In the genomic region with DNA sequence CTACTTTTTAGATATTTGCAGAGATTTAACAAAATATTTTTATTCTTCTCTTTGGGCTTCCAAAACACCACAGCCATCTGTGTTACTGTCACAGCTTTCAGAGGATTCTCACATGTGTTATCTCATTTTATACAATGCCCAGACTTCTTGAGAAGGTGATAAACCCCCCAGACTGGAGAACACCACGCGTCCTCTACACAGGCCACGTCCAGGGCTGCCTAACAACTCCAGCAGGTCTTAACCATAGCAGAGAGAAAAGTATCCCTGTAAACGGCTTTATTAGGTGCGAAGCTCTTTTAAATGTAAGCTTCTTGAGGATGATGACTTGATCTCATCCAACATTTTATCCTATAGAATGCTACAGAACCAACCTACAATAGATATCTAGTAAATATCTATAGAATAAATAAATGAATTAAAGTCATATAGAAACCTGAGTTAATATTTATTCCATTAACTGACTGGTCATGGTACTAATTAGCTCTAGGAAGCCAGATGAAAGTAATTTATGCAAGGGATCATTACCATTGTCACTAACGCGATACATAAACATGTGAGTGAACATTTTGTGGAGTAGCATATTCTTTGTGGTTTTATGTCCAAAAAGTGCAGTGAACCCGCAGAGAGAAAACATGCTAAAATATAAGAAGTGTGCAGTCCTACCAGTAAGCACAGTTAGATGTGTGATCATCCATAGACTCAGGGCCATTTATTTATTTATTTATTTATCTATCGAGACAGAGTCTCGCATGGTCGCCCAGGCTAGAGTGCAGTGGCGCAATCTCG, we compare ENCODE assay signal across 13 cellular contexts. TPM values are rescaled to one million over a fixed set of nuclear protein-coding genes. Genes with fewer than 3 reads are reported as not detected.
DNase-seq lines count a peak whose midpoint lies in the region; ATAC-seq and TF ChIP-seq lines count a peak whose summit lies in the region.
"Had no signal": no experiment of that assay in that cellular context is flagged by ENCODE, and none has a peak within 500 bp of the region (broad histone marks: within the 10 kb centered on the region; RNA-seq: fewer than 3 reads in every experiment).

No MANE protein-coding gene starts in this region.

- H3K4me3 ChIP-seq in right atrium auricular region, result peak overlapping the region in 1 of 2 donors; percentile 12
- H3K4me3 ChIP-seq in muscle layer of colon (ENCODE audit: low read depth in 1 of 2, low read length in 2 of 2), result peak overlapping the region in 1 of 2 donors; percentile 61
- H3K4me3 ChIP-seq in upper lobe of right lung, result peak overlapping the region; percentile 25

- intact Hi-C loops in left ventricle myocardium superior (cut with micrococcal nuclease), result no loop called here
- intact Hi-C loops in upper lobe of right lung (cut with DNase I), result no loop called here

- DNase-seq in right atrium auricular region (ENCODE audit: low spot score) (no peak), left ventricle myocardium superior (no peak), upper lobe of right lung (no peak), putamen (ENCODE audit: low spot score) (no peak)
- DNase-seq in activated naive CD8-positive, alpha-beta T cell treated with anti-CD3 and anti-CD28 coated beads for 36 hours, result no peak
- DNase-seq: activated CD4-positive, CD25-positive, alpha-beta regulatory T cell treated with anti-CD3 and anti-CD28 coated beads, Interleukin-2, amount 50 U/mL, for 72 hours; KG1; NCI-H2029; nucleus accumbens had no signal

- peaks cover 72% of the 10 kb centered on the region for H3K4me1 Mint-ChIP-seq in activated naive CD8-positive, alpha-beta T cell treated with anti-CD3 and anti-CD28 coated beads for 36 hours

- H3K27me3 ChIP-seq in right atrium auricular region (no peaks in the 10 kb centered on the region), muscle layer of colon (ENCODE audit: control insufficient read depth in 1 of 2, insufficient read depth in 2 of 2, low read length in 2 of 2) (no peaks in the 10 kb centered on the region), upper lobe of right lung (no peaks in the 10 kb centered on the region)

- H3K9me3 Mint-ChIP-seq in activated naive CD8-positive, alpha-beta T cell treated with anti-CD3 and anti-CD28 coated beads for 36 hours, result no peaks in the 10 kb centered on the region

- H3K9me3 ChIP-seq in right atrium auricular region, result no peaks in the 10 kb centered on the region
- H3K9me3 ChIP-seq in muscle layer of colon (ENCODE audit: low read length), result no peaks in the 10 kb centered on the region
- no peaks in the 10 kb centered on the region for H3K9me3 ChIP-seq in upper lobe of right lung

- TF ChIP-seq CTCF in right atrium auricular region (IDR thresholded peaks at IDR 0.05) (no peak), upper lobe of right lung (IDR thresholded peaks at IDR 0.05) (no peak)

- ATAC-seq in left ventricle myocardium superior, result no peak
- no peak for ATAC-seq in upper lobe of right lung
- ATAC-seq in SK-N-SH treated with all-trans-retinoic acid at 6 μM for 48 hours, result no peak
- ATAC-seq in HG02623 (IDR thresholded peaks at IDR 0.05; ENCODE audit: unreplicated experiment), result no peak

- H3K9ac ChIP-seq in muscle layer of colon (ENCODE audit: low read length), result peak overlapping the region; percentile 40

- H3K27me3 Mint-ChIP-seq in activated naive CD8-positive, alpha-beta T cell treated with anti-CD3 and anti-CD28 coated beads for 36 hours, result no peaks in the 10 kb centered on the region

- peaks cover 0 to 12% of the 10 kb centered on the region in 2 donors for H3K4me1 ChIP-seq in right atrium auricular region
- H3K4me1 ChIP-seq in muscle layer of colon (ENCODE audit: insufficient read depth, low read length), result peaks cover 32% of the 10 kb centered on the region
- peaks cover 18% of the 10 kb centered on the region for H3K4me1 ChIP-seq in upper lobe of right lung

- peak overlapping the region; percentile 62 for H3K27ac Mint-ChIP-seq in activated naive CD8-positive, alpha-beta T cell treated with anti-CD3 and anti-CD28 coated beads for 36 hours

- H3K27ac ChIP-seq in right atrium auricular region (peak overlapping the region; percentile 59 to 64), muscle layer of colon (ENCODE audit: low read depth, low read length) (peak overlapping the region; percentile 64), upper lobe of right lung (peak overlapping the region; percentile 56)

- H3K36me3 Mint-ChIP-seq in activated naive CD8-positive, alpha-beta T cell treated with anti-CD3 and anti-CD28 coated beads for 36 hours, result peaks cover 39% of the 10 kb centered on the region

- H3K36me3 ChIP-seq in right atrium auricular region (no peaks in the 10 kb centered on the region), muscle layer of colon (ENCODE audit: insufficient read depth, low read length) (no peaks in the 10 kb centered on the region), upper lobe of right lung (no peaks in the 10 kb centered on the region)

- H3K4me3 Mint-ChIP-seq in activated naive CD8-positive, alpha-beta T cell treated with anti-CD3 and anti-CD28 coated beads for 36 hours, result no peak overlapping the region

TF ChIP-seq in SK-N-SH treated with all-trans-retinoic acid at 6 μM for 48 hours, 23 proteins besides CTCF, POLR2A, EP300 and RAD21:
- TF ChIP-seq CSDC2 (CRISPR knock-in tag; IDR thresholded peaks at IDR 0.05), result no peak
- TF ChIP-seq, protein P1, sequence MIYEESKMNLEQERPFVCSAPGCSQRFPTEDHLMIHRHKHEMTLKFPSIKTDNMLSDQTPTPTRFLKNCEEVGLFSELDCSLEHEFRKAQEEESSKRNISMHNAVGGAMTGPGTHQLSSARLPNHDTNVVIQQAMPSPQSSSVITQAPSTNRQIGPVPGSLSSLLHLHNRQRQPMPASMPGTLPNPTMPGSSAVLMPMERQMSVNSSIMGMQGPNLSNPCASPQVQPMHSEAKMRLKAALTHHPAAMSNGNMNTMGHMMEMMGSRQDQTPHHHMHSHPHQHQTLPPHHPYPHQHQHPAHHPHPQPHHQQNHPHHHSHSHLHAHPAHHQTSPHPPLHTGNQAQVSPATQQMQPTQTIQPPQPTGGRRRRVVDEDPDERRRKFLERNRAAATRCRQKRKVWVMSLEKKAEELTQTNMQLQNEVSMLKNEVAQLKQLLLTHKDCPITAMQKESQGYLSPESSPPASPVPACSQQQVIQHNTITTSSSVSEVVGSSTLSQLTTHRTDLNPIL (CRISPR knock-in tag; IDR thresholded peaks at IDR 0.05; ENCODE audit: low read depth), result no peak
- TF ChIP-seq ZNF8 (CRISPR knock-in tag; IDR thresholded peaks at IDR 0.05), result no peak
- TF ChIP-seq GLIS3 (CRISPR knock-in tag; IDR thresholded peaks at IDR 0.05), result no peak
- TF ChIP-seq ZNF565 (CRISPR knock-in tag; conservative IDR thresholded peaks at IDR 0.05; ENCODE audit: low read depth), result no peak
- no peak for TF ChIP-seq RARB (CRISPR knock-in tag; IDR thresholded peaks at IDR 0.05)
- TF ChIP-seq ESRRG (CRISPR knock-in tag; IDR thresholded peaks at IDR 0.05), result no peak
- no peak for TF ChIP-seq ZFP3 (CRISPR knock-in tag; IDR thresholded peaks at IDR 0.05)
- TF ChIP-seq, protein P2, sequence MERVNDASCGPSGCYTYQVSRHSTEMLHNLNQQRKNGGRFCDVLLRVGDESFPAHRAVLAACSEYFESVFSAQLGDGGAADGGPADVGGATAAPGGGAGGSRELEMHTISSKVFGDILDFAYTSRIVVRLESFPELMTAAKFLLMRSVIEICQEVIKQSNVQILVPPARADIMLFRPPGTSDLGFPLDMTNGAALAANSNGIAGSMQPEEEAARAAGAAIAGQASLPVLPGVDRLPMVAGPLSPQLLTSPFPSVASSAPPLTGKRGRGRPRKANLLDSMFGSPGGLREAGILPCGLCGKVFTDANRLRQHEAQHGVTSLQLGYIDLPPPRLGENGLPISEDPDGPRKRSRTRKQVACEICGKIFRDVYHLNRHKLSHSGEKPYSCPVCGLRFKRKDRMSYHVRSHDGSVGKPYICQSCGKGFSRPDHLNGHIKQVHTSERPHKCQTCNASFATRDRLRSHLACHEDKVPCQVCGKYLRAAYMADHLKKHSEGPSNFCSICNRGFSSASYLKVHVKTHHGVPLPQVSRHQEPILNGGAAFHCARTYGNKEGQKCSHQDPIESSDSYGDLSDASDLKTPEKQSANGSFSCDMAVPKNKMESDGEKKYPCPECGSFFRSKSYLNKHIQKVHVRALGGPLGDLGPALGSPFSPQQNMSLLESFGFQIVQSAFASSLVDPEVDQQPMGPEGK (CRISPR knock-in tag; IDR thresholded peaks at IDR 0.05; ENCODE audit: borderline replicate concordance), result no peak
- TF ChIP-seq ZNF70 (CRISPR knock-in tag; IDR thresholded peaks at IDR 0.05), result no peak
- TF ChIP-seq, protein P3, sequence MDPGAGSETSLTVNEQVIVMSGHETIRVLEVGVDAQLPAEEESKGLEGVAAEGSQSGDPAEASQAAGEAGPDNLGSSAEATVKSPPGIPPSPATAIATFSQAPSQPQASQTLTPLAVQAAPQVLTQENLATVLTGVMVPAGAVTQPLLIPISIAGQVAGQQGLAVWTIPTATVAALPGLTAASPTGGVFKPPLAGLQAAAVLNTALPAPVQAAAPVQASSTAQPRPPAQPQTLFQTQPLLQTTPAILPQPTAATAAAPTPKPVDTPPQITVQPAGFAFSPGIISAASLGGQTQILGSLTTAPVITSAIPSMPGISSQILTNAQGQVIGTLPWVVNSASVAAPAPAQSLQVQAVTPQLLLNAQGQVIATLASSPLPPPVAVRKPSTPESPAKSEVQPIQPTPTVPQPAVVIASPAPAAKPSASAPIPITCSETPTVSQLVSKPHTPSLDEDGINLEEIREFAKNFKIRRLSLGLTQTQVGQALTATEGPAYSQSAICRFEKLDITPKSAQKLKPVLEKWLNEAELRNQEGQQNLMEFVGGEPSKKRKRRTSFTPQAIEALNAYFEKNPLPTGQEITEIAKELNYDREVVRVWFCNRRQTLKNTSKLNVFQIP (CRISPR knock-in tag; IDR thresholded peaks at IDR 0.05; ENCODE audit: borderline replicate concordance, low read depth), result no peak
- TF ChIP-seq ZFP30 (CRISPR knock-in tag; IDR thresholded peaks at IDR 0.05), result no peak
TF ChIP-seq in SK-N-SH treated with all-trans-retinoic acid at 6 μM for 48 hours: peak in this region for 0.

RNA-seq across cellular contexts. Expression of gene GPR183, which starts 1.8 kb away (rescaled TPM):
- total RNA-seq in right atrium auricular region (10 to 100 TPM in 1 of 2 donors, 1 to 10 TPM in 1; 7.6 to 13.3 TPM), left ventricle myocardium superior (2.6 TPM), upper lobe of right lung (13.6 TPM)
- 1 to 10 TPM; 4.3 to 4.5 TPM for total RNA-seq in activated naive CD8-positive, alpha-beta T cell treated with anti-CD3 and anti-CD28 coated beads for 36 hours

RNA-seq across cellular contexts. Expression of gene GPR18, which starts 47.2 kb away (rescaled TPM):
- total RNA-seq in right atrium auricular region (under 1 TPM in 1 of 2 donors, not detected in 1; 0.28 TPM), left ventricle myocardium superior (not detected), upper lobe of right lung (0.58 TPM)
- total RNA-seq in activated naive CD8-positive, alpha-beta T cell treated with anti-CD3 and anti-CD28 coated beads for 36 hours, result 10 to 100 TPM; 16.9 to 17.6 TPM
- total RNA-seq: dermis microvascular lymphatic vessel endothelial cell had no signal

Comparison
In these comparisons a context has a peak if more than half of its experiments do, and no peak if none do; other contexts are left out.
1. RNA of gene GPR18, which starts 47.2 kb away (total RNA-seq): 16.9 to 17.6 TPM in activated naive CD8-positive, alpha-beta T cell treated with anti-CD3 and anti-CD28 coated beads for 36 hours; 0.58 TPM in upper lobe of right lung (single experiment), 0.28 TPM in right atrium auricular region and not detected in left ventricle myocardium superior (single experiment); every median in the first group is over 10 times any median in the second.
2. Peak in every context shown above with its lines, with median percentiles within 50 percentile points of each other: H3K27ac ChIP-seq.